Comparison of ENCODE assay signal across 21 cellular contexts in genomic region chrX:154333116-154333515, GRCh38. TPM values are rescaled to one million over a fixed set of nuclear protein-coding genes. Genes with fewer than 3 reads are reported as not detected.
DNase-seq lines count a peak whose midpoint lies in the region; ATAC-seq, FAIRE-seq and TF ChIP-seq lines count a peak whose summit lies in the region.
"Had no signal": no experiment of that assay in that cellular context is flagged by ENCODE, and none has a peak within 500 bp of the region (broad histone marks: within the 10 kb centered on the region; RNA-seq: fewer than 3 reads in every experiment).

No MANE protein-coding gene starts in this region.

- no peak overlapping the region for H2AK5ac ChIP-seq in mesendoderm (ENCODE audit: low read length)

- in situ Hi-C loops in GM12878 (cut with MboI): no loop called here

- H3F3A ChIP-seq in MM.1S (ENCODE audit: insufficient read depth, low read length): no peaks in the 10 kb centered on the region

- no peak overlapping the region for H3K4ac ChIP-seq in mesendoderm (ENCODE audit: low read depth, low read length)

- no peak overlapping the region for H4K5ac ChIP-seq in mesendoderm (ENCODE audit: low read length)

- H3K4me3 Mint-ChIP-seq in activated CD4-positive, alpha-beta T cell treated with anti-CD3 and anti-CD28 coated beads, Interleukin-2, amount 10 ng/mL, durations not matched to agents 7 days and 5 days: no peak overlapping the region
- H3K4me3 Mint-ChIP-seq in stimulated activated naive B cell treated with anti-CD40 and anti-IgM and Interleukin-4, amounts not matched to agents 10 μg/mL and 1 μg/mL and 100 μg/mL, for 72 hours: no peak overlapping the region
- no peak overlapping the region for H3K4me3 Mint-ChIP-seq in natural killer cell
- H3K4me3 Mint-ChIP-seq: CD8-positive, alpha-beta T cell; HFFc6 had no signal

- no peak overlapping the region for H2BK120ac ChIP-seq in mesendoderm (ENCODE audit: low read depth, low read length)

- H3K9me2 ChIP-seq in MM.1S (replicated peaks; ENCODE audit: insufficient read depth, low read length): no peaks in the 10 kb centered on the region

- H2AFZ ChIP-seq in MM.1S (ENCODE audit: low read length): no peak overlapping the region
- H2AFZ ChIP-seq in GM12878 (ENCODE audit: control insufficient read depth, low read depth, low read length): no peak overlapping the region

- no peak overlapping the region for H2BK15ac ChIP-seq in mesendoderm (replicated peaks; ENCODE audit: low read depth)

- H3K36me3 ChIP-seq in MM.1S (replicated peaks; ENCODE audit: insufficient read depth, low read length) (no peaks in the 10 kb centered on the region), GM12878 (ENCODE audit: control insufficient read depth in 2 of 2, insufficient read depth in 2 of 2, low read length in 1 of 2) (no peaks in the 10 kb centered on the region), mesendoderm (ENCODE audit: control insufficient read depth, insufficient read depth, low read length) (no peaks in the 10 kb centered on the region)
- H3K36me3 ChIP-seq: HAP-1 had no signal

- H3K9me3 Mint-ChIP-seq in activated CD4-positive, alpha-beta T cell treated with anti-CD3 and anti-CD28 coated beads, Interleukin-2, amount 10 ng/mL, durations not matched to agents 7 days and 5 days: no peaks in the 10 kb centered on the region
- no peaks in the 10 kb centered on the region for H3K9me3 Mint-ChIP-seq in stimulated activated naive B cell treated with anti-CD40 and anti-IgM and Interleukin-4, amounts not matched to agents 10 μg/mL and 1 μg/mL and 100 μg/mL, for 72 hours
- H3K9me3 Mint-ChIP-seq in natural killer cell: no peaks in the 10 kb centered on the region
- H3K9me3 Mint-ChIP-seq: CD8-positive, alpha-beta T cell; HFFc6 had no signal

- H3K4me3 ChIP-seq in MM.1S (ENCODE audit: low read length) (no peak overlapping the region), GM12878 (no peak overlapping the region), mesendoderm (ENCODE audit: low read length) (no peak overlapping the region)
- H3K4me3 ChIP-seq: HAP-1 had no signal

- H3K27me3 ChIP-seq in MM.1S (replicated peaks; ENCODE audit: insufficient read depth, low read length) (no peaks in the 10 kb centered on the region), GM12878 (replicated peaks in 1 of 2; ENCODE audit: control insufficient read depth in 2 of 2, insufficient read depth in 2 of 2, low read length in 1 of 2) (no peaks in the 10 kb centered on the region), mesendoderm (ENCODE audit: insufficient read depth, low read length, poor library complexity) (no peaks in the 10 kb centered on the region)

- TF ChIP-seq EP300 in GM12878 (IDR thresholded peaks at IDR 0.05; ENCODE audit: borderline replicate concordance in 1 of 2, control insufficient read depth in 1 of 2, low read depth in 2 of 2, low read length in 2 of 2): no peak

- H3K4me2 ChIP-seq in MM.1S (ENCODE audit: low read depth, low read length) (no peak overlapping the region), GM12878 (ENCODE audit: control insufficient read depth, insufficient read depth) (no peak overlapping the region), mesendoderm (ENCODE audit: low read length) (no peak overlapping the region)

- H3K27ac ChIP-seq in MM.1S (ENCODE audit: low read length): peak overlapping the region; percentile 26; the same call in 1 of the 2 replicates
- H3K27ac ChIP-seq in GM12878 (ENCODE audit: control insufficient read depth, insufficient read depth): peak overlapping the region; percentile 73
- no peak overlapping the region for H3K27ac ChIP-seq in mesendoderm (ENCODE audit: low read depth, low read length)
- H3K27ac ChIP-seq: C4-2B had no signal

- POLR2A ChIA-PET in activated CD4-positive, alpha-beta T cell treated with anti-CD3 and anti-CD28 coated beads, Interleukin-2, amount 10 ng/mL, durations not matched to agents 7 days and 5 days (lab: Charles Lee): no interaction called here
- POLR2A ChIA-PET in GM12878 (lab: Charles Lee): no interaction called here

- 59% methylated on average over 9 of the region's 9 CpGs for WGBS in GM12878 (ENCODE audit: insufficient coverage, insufficient replicate concordance, low lambda C conversion rate, missing lambda C conversion rate)
- WGBS in mesendoderm (ENCODE audit: extremely low coverage, insufficient coverage, low lambda C conversion rate): no CpG with 5 or more reads among the region's 9 CpGs

- no peak for TF ChIP-seq CTCF in MM.1S (IDR thresholded peaks at IDR 0.05; ENCODE audit: low read length)
- no peak for TF ChIP-seq CTCF in GM12878 (IDR thresholded peaks at IDR 0.05 in 2 of 3, conservative IDR thresholded peaks at IDR 0.05 in 1 of 3; ENCODE audit: control insufficient read depth in 2 of 3, extremely low read depth in 1 of 3, insufficient read depth in 1 of 3, low read depth in 3 of 3, low read length in 3 of 3)
- no peak for TF ChIP-seq CTCF in natural killer cell (IDR thresholded peaks at IDR 0.05)

- H3K23ac ChIP-seq in mesendoderm (ENCODE audit: low read length): no peak overlapping the region

- FAIRE-seq in GM12878 (lab: Jason Lieb, UNC): no peak
- FAIRE-seq: D721Med, HepG2, HTR-8/SVneo had no signal

- H4K8ac ChIP-seq in mesendoderm (ENCODE audit: low read depth, low read length): no peak overlapping the region

- H3K79me1 ChIP-seq in mesendoderm (ENCODE audit: low read length): no peaks in the 10 kb centered on the region

- DNase-seq in activated CD4-positive, alpha-beta T cell treated with anti-CD3 and anti-CD28 coated beads, Interleukin-2, amount 10 ng/mL, durations not matched to agents 7 days and 5 days: no peak
- DNase-seq in activated CD4-positive, alpha-beta T cell treated with anti-CD3 and anti-CD28 coated beads for 48 hours: no peak
- no peak for DNase-seq in MM.1S
- DNase-seq in GM12878 (ENCODE audit: low read depth, low spot score): no peak
- no peak for DNase-seq in stimulated activated naive B cell treated with anti-CD40 and anti-IgM and Interleukin-4, amounts not matched to agents 10 μg/mL and 1 μg/mL and 100 μg/mL, for 72 hours
- DNase-seq in HCEC 1CT: no peak
- no peak for DNase-seq in mesendoderm
- DNase-seq in natural killer cell: no peak
- DNase-seq: 8988T; CD8-positive, alpha-beta T cell; COR-L47; DMS153; DMS79 treated with DMSO at 0.1 percent for 48 hours; GDM1; GOT3; HFFc6 had no signal

- intact Hi-C loops in GM12878 (cut with micrococcal nuclease; ENCODE audit: unreplicated experiment): no loop called here
- intact Hi-C loops in natural killer cell (cut with micrococcal nuclease): no loop called here

- H3K9me3 ChIP-seq in MM.1S (replicated peaks; ENCODE audit: insufficient read depth, low read length) (no peaks in the 10 kb centered on the region), GM12878 (replicated peaks; ENCODE audit: control insufficient read depth, insufficient read depth, low read length) (no peaks in the 10 kb centered on the region)
- H3K9me3 ChIP-seq: HAP-1 had no signal

- TF ChIP-seq POLR2A in GM12878 (IDR thresholded peaks at IDR 0.05; ENCODE audit: low read depth, low read length): no peak

- H3K9ac ChIP-seq in MM.1S (ENCODE audit: low read length) (no peak overlapping the region), GM12878 (ENCODE audit: control insufficient read depth, insufficient read depth, low read length) (no peak overlapping the region), mesendoderm (ENCODE audit: low read length) (no peak overlapping the region)

- H3K4me1 ChIP-seq in MM.1S (ENCODE audit: low read length) (peaks cover 17% of the 10 kb centered on the region), GM12878 (ENCODE audit: control insufficient read depth, insufficient read depth, low read length) (peaks cover 21% of the 10 kb centered on the region), mesendoderm (ENCODE audit: control insufficient read depth, low read depth, low read length) (no peaks in the 10 kb centered on the region)

- RAD21 ChIA-PET in GM12878 (lab: Charles Lee; ENCODE audit: unreplicated experiment): interaction anchor here (0.7 kb wide), 1 partner anchor 11 kb away, joined by 3 read pairs; no protein-coding TSS in a partner anchor

- no peak overlapping the region for H3K56ac ChIP-seq in mesendoderm (ENCODE audit: low read length)

- H2BK5ac ChIP-seq in mesendoderm (ENCODE audit: low read length): no peak overlapping the region

- H3K27me3 Mint-ChIP-seq in activated CD4-positive, alpha-beta T cell treated with anti-CD3 and anti-CD28 coated beads, Interleukin-2, amount 10 ng/mL, durations not matched to agents 7 days and 5 days: no peaks in the 10 kb centered on the region
- no peaks in the 10 kb centered on the region for H3K27me3 Mint-ChIP-seq in stimulated activated naive B cell treated with anti-CD40 and anti-IgM and Interleukin-4, amounts not matched to agents 10 μg/mL and 1 μg/mL and 100 μg/mL, for 72 hours
- H3K27me3 Mint-ChIP-seq in natural killer cell (ENCODE audit: low read depth in 2 of 2): no peaks in the 10 kb centered on the region

- no peak for TF ChIP-seq RAD21 in GM12878 (IDR thresholded peaks at IDR 0.05; ENCODE audit: insufficient read depth, low read depth, low read length)

- ATAC-seq in GM12878: no peak
- ATAC-seq in stimulated activated naive B cell treated with anti-CD40 and anti-IgM and Interleukin-4, amounts not matched to agents 10 μg/mL and 1 μg/mL and 100 μg/mL, for 72 hours (replicated peaks): no peak
- ATAC-seq in natural killer cell: no peak
- ATAC-seq: CD8-positive, alpha-beta T cell; HepG2 had no signal

- H3K4me1 Mint-ChIP-seq in activated CD4-positive, alpha-beta T cell treated with anti-CD3 and anti-CD28 coated beads, Interleukin-2, amount 10 ng/mL, durations not matched to agents 7 days and 5 days: peaks cover 29% of the 10 kb centered on the region
- peaks cover 20 to 31% of the 10 kb centered on the region in 2 donors for H3K4me1 Mint-ChIP-seq in stimulated activated naive B cell treated with anti-CD40 and anti-IgM and Interleukin-4, amounts not matched to agents 10 μg/mL and 1 μg/mL and 100 μg/mL, for 72 hours
- peaks cover 10 to 13% of the 10 kb centered on the region in 2 donors for H3K4me1 Mint-ChIP-seq in natural killer cell

- peak overlapping the region; percentile 88 for H3K27ac Mint-ChIP-seq in activated CD4-positive, alpha-beta T cell treated with anti-CD3 and anti-CD28 coated beads, Interleukin-2, amount 10 ng/mL, durations not matched to agents 7 days and 5 days
- peak overlapping the region; percentile 14 for H3K27ac Mint-ChIP-seq in stimulated activated naive B cell treated with anti-CD40 and anti-IgM and Interleukin-4, amounts not matched to agents 10 μg/mL and 1 μg/mL and 100 μg/mL, for 72 hours
- H3K27ac Mint-ChIP-seq in natural killer cell: peak overlapping the region in 1 of 2 donors; percentile 50
- H3K27ac Mint-ChIP-seq: CD8-positive, alpha-beta T cell; HFFc6 had no signal

- SMC1A ChIA-PET in GM12878 (lab: Charles Lee; ENCODE audit: uncharacterized antibody, unreplicated experiment): interaction anchor here (1.0 to 1.8 kb wide), 2 partner anchors 11 to 210 kb away, joined by 5 read pairs; no protein-coding TSS in a partner anchor

- BruUV-seq in GM12878 (replicated peaks; lab: Mats Ljungman, UMichigan): no TSS peak

- CTCF ChIA-PET in activated CD4-positive, alpha-beta T cell treated with anti-CD3 and anti-CD28 coated beads, Interleukin-2, amount 10 ng/mL, durations not matched to agents 7 days and 5 days (lab: Charles Lee): no interaction called here
- CTCF ChIA-PET in GM12878 (lab: Yijun Ruan, JAX): interaction anchor here (1.2 kb wide), 1 partner anchor 26 kb away, joined by 3 read pairs; no protein-coding TSS in a partner anchor

- no peak overlapping the region for H3K18ac ChIP-seq in mesendoderm (ENCODE audit: low read length)

- H3K79me2 ChIP-seq in MM.1S (ENCODE audit: low read length) (no peaks in the 10 kb centered on the region), GM12878 (ENCODE audit: control insufficient read depth, insufficient read depth, low read length) (no peaks in the 10 kb centered on the region), mesendoderm (ENCODE audit: control insufficient read depth, insufficient read depth, low read length) (no peaks in the 10 kb centered on the region)

- no peaks in the 10 kb centered on the region for H4K20me1 ChIP-seq in MM.1S (ENCODE audit: insufficient read depth, low read length)
- no peaks in the 10 kb centered on the region for H4K20me1 ChIP-seq in GM12878 (ENCODE audit: control insufficient read depth, insufficient read depth)

- no peaks in the 10 kb centered on the region for H3K36me3 Mint-ChIP-seq in activated CD4-positive, alpha-beta T cell treated with anti-CD3 and anti-CD28 coated beads, Interleukin-2, amount 10 ng/mL, durations not matched to agents 7 days and 5 days (ENCODE audit: low read depth)
- H3K36me3 Mint-ChIP-seq in stimulated activated naive B cell treated with anti-CD40 and anti-IgM and Interleukin-4, amounts not matched to agents 10 μg/mL and 1 μg/mL and 100 μg/mL, for 72 hours: peaks cover 0 to 3% of the 10 kb centered on the region in 2 donors
- H3K36me3 Mint-ChIP-seq in natural killer cell: no peaks in the 10 kb centered on the region
- H3K36me3 Mint-ChIP-seq: CD8-positive, alpha-beta T cell had no signal

RNA-seq across cellular contexts. Expression of gene TKTL1, which starts 37.5 kb away (rescaled TPM):
- total RNA-seq in activated CD4-positive, alpha-beta T cell treated with anti-CD3 and anti-CD28 coated beads, Interleukin-2, amount 10 ng/mL, durations not matched to agents 7 days and 5 days: 1 to 10 TPM; 4.2 to 5.2 TPM
- total RNA-seq in GM12878 (2013; cell fraction: nucleolus; rRNA removed): not detected in 2 replicates
- total RNA-seq in GM12878 (2014; rRNA removed) (not detected in 2 replicates), GM12878 (2014; rRNA removed; fragmentation: Illumina TruSeq; extraction: Trizol) (not detected in 2 replicates), GM12878 (2021) (not detected in 2 replicates), natural killer cell (10 to 100 TPM; 17.1 to 42.8 (median 28.8) TPM)
- not detected for polyA plus RNA-seq in GM12878 (2011; ENCODE audit: low read depth)
- polyA plus RNA-seq in GM12878 (2011; rRNA removed) (0.07 TPM in 1 of 2 replicates, not detected in the other), GM12878 (2014; fragmentation: Illumina TruSeq; extraction: Trizol) (0.01 TPM in 1 of 2 replicates, not detected in the other), GM12878 (2014; fragmentation: Nextera tagmentation; extraction: Ambion mirVana) (not detected), GM12878 (2014; rRNA removed) (not detected in 2 replicates), GM12878 (2016; fragmentation: Nextera tagmentation; extraction: Ambion mirVana) (not detected)
- 0.03 and 0.05 TPM in 2 replicates for polyA plus RNA-seq in GM12878 (2011; cell fraction: cytosol; rRNA removed)
- 0.07 TPM in 1 of 2 replicates, not detected in the other for polyA plus RNA-seq in GM12878 (2011; cell fraction: nucleus; rRNA removed)
- 0.08 TPM in 1 of 2 replicates, not detected in the other for polyA plus RNA-seq in GM12878 (2012)
- 0.15 TPM in 1 of 2 replicates, not detected in the other for polyA minus RNA-seq in GM12878 (2011; rRNA and poly(A)+ RNA removed)
- not detected in 2 replicates for polyA minus RNA-seq in GM12878 (2011; cell fraction: cytosol; rRNA and poly(A)+ RNA removed)
- not detected in 2 replicates for polyA minus RNA-seq in GM12878 (2011; cell fraction: nucleus; rRNA and poly(A)+ RNA removed)
- not detected for polyA plus RNA-seq in mesendoderm (2013, experiment 1 of 2)
- polyA plus RNA-seq in mesendoderm (2013, experiment 2 of 2): 0.01 TPM
- total RNA-seq: HepG2, HFFc6 had no signal
- polyA plus RNA-seq: HepG2 had no signal

RNA-seq across cellular contexts. Expression of gene TEX28, which starts 38.2 kb away (rescaled TPM):
- not detected for total RNA-seq in activated CD4-positive, alpha-beta T cell treated with anti-CD3 and anti-CD28 coated beads, Interleukin-2, amount 10 ng/mL, durations not matched to agents 7 days and 5 days
- total RNA-seq in GM12878 (2013; cell fraction: nucleolus; rRNA removed): not detected in 2 replicates
- total RNA-seq in GM12878 (2014; rRNA removed) (not detected in 2 replicates), GM12878 (2014; rRNA removed; fragmentation: Illumina TruSeq; extraction: Trizol) (not detected in 2 replicates), GM12878 (2021) (not detected in 2 replicates), natural killer cell (under 1 TPM in 1 of 3 donors, not detected in 2; 0.61 TPM)
- polyA plus RNA-seq in GM12878 (2011; ENCODE audit: low read depth): not detected
- polyA plus RNA-seq in GM12878 (2011; rRNA removed) (not detected in 2 replicates), GM12878 (2014; fragmentation: Illumina TruSeq; extraction: Trizol) (not detected in 2 replicates), GM12878 (2014; fragmentation: Nextera tagmentation; extraction: Ambion mirVana) (not detected), GM12878 (2014; rRNA removed) (not detected in 2 replicates), GM12878 (2016; fragmentation: Nextera tagmentation; extraction: Ambion mirVana) (not detected)
- not detected in 2 replicates for polyA plus RNA-seq in GM12878 (2011; cell fraction: cytosol; rRNA removed)
- polyA plus RNA-seq in GM12878 (2011; cell fraction: nucleus; rRNA removed): not detected in 2 replicates
- not detected in 2 replicates for polyA plus RNA-seq in GM12878 (2012)
- polyA minus RNA-seq in GM12878 (2011; rRNA and poly(A)+ RNA removed): not detected in 2 replicates
- not detected in 2 replicates for polyA minus RNA-seq in GM12878 (2011; cell fraction: cytosol; rRNA and poly(A)+ RNA removed)
- not detected in 2 replicates for polyA minus RNA-seq in GM12878 (2011; cell fraction: nucleus; rRNA and poly(A)+ RNA removed)
- not detected for polyA plus RNA-seq in mesendoderm (2013, experiment 1 of 2)
- not detected for polyA plus RNA-seq in mesendoderm (2013, experiment 2 of 2)
- total RNA-seq: CD8-positive, alpha-beta T cell; HepG2; HFFc6 had no signal
- polyA plus RNA-seq: HepG2 had no signal

RNA-seq across cellular contexts. Expression of gene FLNA, which starts 41.3 kb away (rescaled TPM):
- total RNA-seq in activated CD4-positive, alpha-beta T cell treated with anti-CD3 and anti-CD28 coated beads, Interleukin-2, amount 10 ng/mL, durations not matched to agents 7 days and 5 days: 1,000 to 10,000 TPM; 1,440 to 1,524 TPM
- total RNA-seq in GM12878 (2013; cell fraction: nucleolus; rRNA removed): 217 and 245 TPM in 2 replicates
- total RNA-seq in GM12878 (2014; rRNA removed): 379 and 459 TPM in 2 replicates
- 128 and 137 TPM in 2 replicates for total RNA-seq in GM12878 (2014; rRNA removed; fragmentation: Illumina TruSeq; extraction: Trizol)
- 617 and 643 TPM in 2 replicates for total RNA-seq in GM12878 (2021)
- 75.8 TPM for polyA plus RNA-seq in GM12878 (2011; ENCODE audit: low read depth)
- 22.1 and 56.9 TPM in 2 replicates for polyA plus RNA-seq in GM12878 (2011; rRNA removed)
- 101 and 120 TPM in 2 replicates for polyA plus RNA-seq in GM12878 (2011; cell fraction: cytosol; rRNA removed)
- polyA plus RNA-seq in GM12878 (2011; cell fraction: nucleus; rRNA removed): 466 and 752 TPM in 2 replicates
- polyA plus RNA-seq in GM12878 (2012): 167 and 174 TPM in 2 replicates
- polyA plus RNA-seq in GM12878 (2014; fragmentation: Illumina TruSeq; extraction: Trizol): 52.0 and 174 TPM in 2 replicates
- polyA plus RNA-seq in GM12878 (2014; fragmentation: Nextera tagmentation; extraction: Ambion mirVana): 10 to 100 TPM in 1 of 2 experiments, 1 to 10 TPM in 1; 5.1 to 30.6 TPM
- polyA plus RNA-seq in GM12878 (2014; rRNA removed): 168 and 269 TPM in 2 replicates
- polyA plus RNA-seq in GM12878 (2016; fragmentation: Nextera tagmentation; extraction: Ambion mirVana): 100 to 1,000 TPM; 344 to 347 TPM
- 385 and 416 TPM in 2 replicates for polyA minus RNA-seq in GM12878 (2011; rRNA and poly(A)+ RNA removed)
- polyA minus RNA-seq in GM12878 (2011; cell fraction: cytosol; rRNA and poly(A)+ RNA removed): 382 and 413 TPM in 2 replicates
- 154 and 358 TPM in 2 replicates for polyA minus RNA-seq in GM12878 (2011; cell fraction: nucleus; rRNA and poly(A)+ RNA removed)
- polyA plus RNA-seq in mesendoderm (2013, experiment 1 of 2): 552 TPM
- polyA plus RNA-seq in mesendoderm (2013, experiment 2 of 2): 515 TPM
- 1,000 to 10,000 TPM; 2,872 to 3,483 (median 2,927) TPM for total RNA-seq in natural killer cell

RNA-seq across cellular contexts. Expression of gene EMD, which starts 46.0 kb away (rescaled TPM):
- 10 to 100 TPM; 52.1 to 59.9 TPM for total RNA-seq in activated CD4-positive, alpha-beta T cell treated with anti-CD3 and anti-CD28 coated beads, Interleukin-2, amount 10 ng/mL, durations not matched to agents 7 days and 5 days
- total RNA-seq in GM12878 (2013; cell fraction: nucleolus; rRNA removed): 11.7 and 14.3 TPM in 2 replicates
- total RNA-seq in GM12878 (2014; rRNA removed) (13.1 and 16.0 TPM in 2 replicates), GM12878 (2014; rRNA removed; fragmentation: Illumina TruSeq; extraction: Trizol) (26.7 and 27.1 TPM in 2 replicates), GM12878 (2021) (58.5 and 59.3 TPM in 2 replicates), natural killer cell (100 to 1,000 TPM; 141 to 175 (median 152) TPM)
- polyA plus RNA-seq in GM12878 (2011; ENCODE audit: low read depth): 18.8 TPM
- polyA plus RNA-seq in GM12878 (2011; rRNA removed) (15.3 and 23.3 TPM in 2 replicates), GM12878 (2014; fragmentation: Illumina TruSeq; extraction: Trizol) (63.8 and 83.3 TPM in 2 replicates), GM12878 (2014; fragmentation: Nextera tagmentation; extraction: Ambion mirVana) (1 to 10 TPM in 1 of 2 experiments, under 1 TPM in 1; 0.76 to 1.9 TPM), GM12878 (2014; rRNA removed) (63.9 TPM in 2 replicates), GM12878 (2016; fragmentation: Nextera tagmentation; extraction: Ambion mirVana) (100 to 1,000 TPM in 1 of 2 experiments, 10 to 100 TPM in 1; 89.5 to 100 TPM)
- polyA plus RNA-seq in GM12878 (2011; cell fraction: cytosol; rRNA removed): 29.0 and 36.8 TPM in 2 replicates
- 49.6 and 51.9 TPM in 2 replicates for polyA plus RNA-seq in GM12878 (2011; cell fraction: nucleus; rRNA removed)
- 48.6 and 64.1 TPM in 2 replicates for polyA plus RNA-seq in GM12878 (2012)
- polyA minus RNA-seq in GM12878 (2011; rRNA and poly(A)+ RNA removed): 12.9 and 24.7 TPM in 2 replicates
- polyA minus RNA-seq in GM12878 (2011; cell fraction: cytosol; rRNA and poly(A)+ RNA removed): 14.8 and 18.7 TPM in 2 replicates
- polyA minus RNA-seq in GM12878 (2011; cell fraction: nucleus; rRNA and poly(A)+ RNA removed): 12.0 and 16.9 TPM in 2 replicates
- polyA plus RNA-seq in mesendoderm (2013, experiment 1 of 2): 45.5 TPM
- 46.7 TPM for polyA plus RNA-seq in mesendoderm (2013, experiment 2 of 2)

Comparison
In these comparisons a context has a peak if more than half of its experiments do, and no peak if none do; other contexts are left out.
1. RNA of gene TKTL1, which starts 37.5 kb away (total RNA-seq): 17.1 to 42.8 TPM in natural killer cell and 4.2 to 5.2 TPM in activated CD4-positive, alpha-beta T cell treated with anti-CD3 and anti-CD28 coated beads, Interleukin-2, amount 10 ng/mL, durations not matched to agents 7 days and 5 days; not detected in GM12878; every median in the first group is over 4 times any median in the second.